8 cellular contexts compared by ENCODE assay signal in the genomic region with DNA sequence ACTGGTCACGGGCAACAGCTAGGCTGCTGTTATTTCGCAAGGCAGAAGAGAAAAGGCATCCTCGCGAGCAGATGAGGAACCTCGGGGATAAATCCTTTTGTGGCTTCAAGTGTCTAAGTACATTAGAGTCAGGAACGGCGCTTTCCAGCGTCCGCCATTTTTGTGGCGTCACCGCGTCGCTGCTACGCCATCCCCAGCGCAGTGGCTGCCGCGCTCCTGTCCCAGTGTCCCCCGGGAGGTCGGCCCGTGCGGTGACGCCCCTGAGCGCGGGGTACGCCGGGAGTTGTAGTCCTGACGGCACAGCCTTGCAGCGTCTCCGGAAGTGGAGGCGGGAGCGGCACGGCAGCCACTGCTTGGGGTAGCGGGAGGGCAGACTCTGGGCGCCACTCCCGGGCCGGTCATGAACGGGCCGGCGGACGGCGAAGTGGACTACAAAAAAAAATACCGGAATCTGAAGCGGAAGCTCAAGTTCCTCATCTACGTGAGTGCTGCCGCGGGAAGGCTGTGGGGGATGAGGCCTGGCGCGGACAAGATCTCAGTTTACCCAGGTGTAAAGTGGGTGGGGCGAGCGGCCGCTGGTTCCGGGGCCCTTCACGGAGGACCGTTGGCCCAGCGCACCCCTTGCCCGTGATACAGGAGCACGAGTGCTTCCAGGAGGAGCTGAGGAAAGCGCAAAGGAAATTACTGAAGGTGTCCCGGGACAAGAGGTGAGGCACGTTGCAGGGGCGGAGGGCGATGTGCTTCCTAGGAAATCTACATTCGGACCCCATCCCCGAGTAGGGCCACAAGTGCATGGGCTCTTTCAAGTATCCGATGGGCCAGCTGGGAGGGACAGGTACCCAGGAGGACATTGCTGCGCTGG. TPM values are rescaled to one million over a fixed set of nuclear protein-coding genes. Genes with fewer than 3 reads are reported as not detected.
DNase-seq lines count a peak whose midpoint lies in the region; ATAC-seq and TF ChIP-seq lines count a peak whose summit lies in the region.

A gene with protein sequence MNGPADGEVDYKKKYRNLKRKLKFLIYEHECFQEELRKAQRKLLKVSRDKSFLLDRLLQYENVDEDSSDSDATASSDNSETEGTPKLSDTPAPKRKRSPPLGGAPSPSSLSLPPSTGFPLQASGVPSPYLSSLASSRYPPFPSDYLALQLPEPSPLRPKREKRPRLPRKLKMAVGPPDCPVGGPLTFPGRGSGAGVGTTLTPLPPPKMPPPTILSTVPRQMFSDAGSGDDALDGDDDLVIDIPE (plus strand): TSS at position 331 of the 862 bp plus-strand sequence. CDS start 70 bp downstream, at position 401.

- ATAC-seq in GM21526 (IDR thresholded peaks at IDR 0.05; ENCODE audit: low FRiP score, unreplicated experiment) = peak; percentile 83
- ATAC-seq in mucosa of descending colon = peak; percentile 97

- intact Hi-C loops in mucosa of descending colon (cut with DNase I, micrococcal nuclease) = no loop called here

- H3K4me1 ChIP-seq in mucosa of descending colon (ENCODE audit: low read depth) = peaks cover 17% of the 10 kb centered on the region

- H3K9me3 ChIP-seq in mucosa of descending colon = no peaks in the 10 kb centered on the region

- TF ChIP-seq CTCF in epithelial cell of esophagus (IDR thresholded peaks at IDR 0.05; ENCODE audit: insufficient read depth, low read depth, low read length, missing control alignments) (no peak), mucosa of descending colon (IDR thresholded peaks at IDR 0.05) (peak; percentile 18)

- peak; percentile 88 for DNase-seq in DMS 273 treated with DMSO at 0.1 percent for 48 hours (lab: John Stamatoyannopoulos, UW)
- peak; percentile 99 for DNase-seq in HuH-7.5 (ENCODE audit: low spot score)
- DNase-seq in OCI-M2 (lab: John Stamatoyannopoulos, UW; ENCODE audit: unreplicated experiment) = peak; percentile 39
- DNase-seq in activated T-cell treated with anti-CD3 and anti-CD28 coated beads for 4 hours = peak; percentile 99
- DNase-seq in epithelial cell of esophagus (ENCODE audit: low read depth) = peak; percentile 97
- DNase-seq in mucosa of descending colon = peak; percentile 98 to 100 (median 99)
- peak; percentile 98 for DNase-seq in stimulated activated CD8-positive, alpha-beta memory T cell treated with anti-CD3 and anti-CD28 coated beads, Interleukin-4, amount 100 ng/mL, for 4 hours (ENCODE audit: low read depth in 2 of 2, low spot score in 1 of 2)

- H3K36me3 ChIP-seq in mucosa of descending colon (ENCODE audit: low read depth) = no peaks in the 10 kb centered on the region

- H3K4me3 ChIP-seq in epithelial cell of esophagus (ENCODE audit: low read length) = peak within 1 kb of the TSS; percentile 84
- peak within 1 kb of the TSS; percentile 49 for H3K4me3 ChIP-seq in mucosa of descending colon

RNA-seq across cellular contexts. Expression of the gene that starts here (rescaled TPM):
- total RNA-seq in mucosa of descending colon = 10 to 100 TPM; 71.2 to 79.5 (median 78.4) TPM

Comparison
In these comparisons a context has a peak if more than half of its experiments do, and no peak if none do; other contexts are left out.
1. Peak in every context shown above with its lines: DNase-seq, ATAC-seq and H3K4me3 ChIP-seq.
2. DNase-seq: peak in every context shown above with its lines; median percentile 99 in HuH-7.5; 99 in activated T-cell treated with anti-CD3 and anti-CD28 coated beads for 4 hours; 99 in mucosa of descending colon; 98 in stimulated activated CD8-positive, alpha-beta memory T cell treated with anti-CD3 and anti-CD28 coated beads, Interleukin-4, amount 100 ng/mL, for 4 hours; 97 in epithelial cell of esophagus; 88 in DMS 273 treated with DMSO at 0.1 percent for 48 hours; 39 in OCI-M2.